In the genomic region with DNA sequence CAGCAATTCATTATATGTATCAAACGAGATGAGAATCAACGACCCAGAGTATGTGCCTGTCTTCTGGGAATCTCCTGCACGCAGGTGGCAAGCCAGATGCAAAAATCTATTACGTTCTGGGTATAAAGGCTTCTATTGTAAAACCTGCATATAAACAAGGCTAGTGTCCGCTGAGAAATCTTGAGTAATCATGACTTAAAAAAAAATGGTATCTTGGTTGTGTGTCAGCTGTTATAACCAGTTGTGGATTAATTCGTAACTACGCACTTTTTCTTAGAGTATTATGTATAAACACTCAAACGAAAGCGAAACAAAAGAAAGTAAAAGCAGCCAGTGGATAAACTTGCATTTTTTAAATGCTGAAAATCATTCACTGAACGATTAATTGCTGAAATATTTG, we compare ENCODE assay signal across 1 cellular context.
TF ChIP-seq lines count a peak whose summit lies in the region.

No MANE protein-coding gene starts in this region.

TF ChIP-seq in SK-N-SH treated with all-trans-retinoic acid at 6 μM for 48 hours, 23 proteins besides CTCF, POLR2A, EP300 and RAD21 (continued from another document):
- TF ChIP-seq, protein P1, sequence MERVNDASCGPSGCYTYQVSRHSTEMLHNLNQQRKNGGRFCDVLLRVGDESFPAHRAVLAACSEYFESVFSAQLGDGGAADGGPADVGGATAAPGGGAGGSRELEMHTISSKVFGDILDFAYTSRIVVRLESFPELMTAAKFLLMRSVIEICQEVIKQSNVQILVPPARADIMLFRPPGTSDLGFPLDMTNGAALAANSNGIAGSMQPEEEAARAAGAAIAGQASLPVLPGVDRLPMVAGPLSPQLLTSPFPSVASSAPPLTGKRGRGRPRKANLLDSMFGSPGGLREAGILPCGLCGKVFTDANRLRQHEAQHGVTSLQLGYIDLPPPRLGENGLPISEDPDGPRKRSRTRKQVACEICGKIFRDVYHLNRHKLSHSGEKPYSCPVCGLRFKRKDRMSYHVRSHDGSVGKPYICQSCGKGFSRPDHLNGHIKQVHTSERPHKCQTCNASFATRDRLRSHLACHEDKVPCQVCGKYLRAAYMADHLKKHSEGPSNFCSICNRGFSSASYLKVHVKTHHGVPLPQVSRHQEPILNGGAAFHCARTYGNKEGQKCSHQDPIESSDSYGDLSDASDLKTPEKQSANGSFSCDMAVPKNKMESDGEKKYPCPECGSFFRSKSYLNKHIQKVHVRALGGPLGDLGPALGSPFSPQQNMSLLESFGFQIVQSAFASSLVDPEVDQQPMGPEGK (CRISPR knock-in tag; IDR thresholded peaks at IDR 0.05; ENCODE audit: borderline replicate concordance): no peak
- TF ChIP-seq RARB (CRISPR knock-in tag; IDR thresholded peaks at IDR 0.05) (no peak), TCF4 (CRISPR knock-in tag; IDR thresholded peaks at IDR 0.05; ENCODE audit: borderline replicate concordance) (no peak), ZNF8 (CRISPR knock-in tag; IDR thresholded peaks at IDR 0.05) (no peak)
